In the genomic region with DNA sequence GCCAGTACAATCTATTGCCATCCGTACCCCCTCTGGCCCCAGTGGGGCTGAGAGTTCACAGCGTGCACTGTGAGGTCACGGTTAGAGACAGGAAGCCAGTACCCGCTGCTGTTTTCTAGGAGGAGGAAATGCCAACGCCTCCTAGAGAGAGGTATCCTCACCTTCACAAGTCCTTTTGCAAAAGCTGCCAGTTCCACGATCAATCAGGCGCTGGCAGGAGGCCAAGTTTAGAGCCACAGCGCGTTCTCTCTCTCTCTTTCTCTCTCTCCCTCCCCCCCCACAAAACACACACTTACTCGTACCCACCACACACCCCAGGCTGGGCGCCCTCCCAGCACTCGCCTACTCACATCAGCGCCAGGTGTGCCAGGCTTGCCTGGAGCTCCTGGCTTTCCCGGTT, we compare ENCODE assay signal across 14 cellular contexts. TPM values are rescaled to one million over a fixed set of nuclear protein-coding genes. Genes with fewer than 3 reads are reported as not detected.
DNase-seq lines count a peak whose midpoint lies in the region; ATAC-seq and TF ChIP-seq lines count a peak whose summit lies in the region.
"Had no signal": no experiment of that assay in that cellular context is flagged by ENCODE, and none has a peak within 500 bp of the region (broad histone marks: within the 10 kb centered on the region; RNA-seq: fewer than 3 reads in every experiment).

No MANE protein-coding gene starts in this region.

- H3F3A ChIP-seq in GM23338 (replicated peaks; ENCODE audit: low read depth): no peaks in the 10 kb centered on the region

- peaks cover 18% of the 10 kb centered on the region for H3K36me3 Mint-ChIP-seq in GM23338 (ENCODE audit: low read depth)
- H3K36me3 Mint-ChIP-seq: CD14-positive monocyte had no signal

- H3K4me1 Mint-ChIP-seq in GM23338: peaks cover 17% of the 10 kb centered on the region
- H3K4me1 Mint-ChIP-seq: CD14-positive monocyte had no signal

- peak; percentile 5; the same call in 2 of the 3 replicates for ATAC-seq in GM23338
- ATAC-seq in Panc1: 0 out of 2 replicates have a peak, but pooled peaks have one; percentile 56
- no peak for ATAC-seq in foreskin keratinocyte

- H3K9me3 Mint-ChIP-seq in GM23338: peaks cover 9% of the 10 kb centered on the region; the same call in 2 of the 3 replicates

- no peak overlapping the region for H3K27ac Mint-ChIP-seq in GM23338
- H3K27ac Mint-ChIP-seq: CD14-positive monocyte had no signal

- H2BK120ac ChIP-seq in mesendoderm (ENCODE audit: low read depth, low read length): no peak overlapping the region

- no peaks in the 10 kb centered on the region for H3K9me2 ChIP-seq in GM23338 (ENCODE audit: insufficient read depth)

- TF ChIP-seq CTCF in GM23338 (conservative IDR thresholded peaks at IDR 0.05; ENCODE audit: low read depth in 2 of 2) (no peak), Panc1 (IDR thresholded peaks at IDR 0.05) (no peak), foreskin keratinocyte (conservative IDR thresholded peaks at IDR 0.05) (no peak), A673 (conservative IDR thresholded peaks at IDR 0.05; ENCODE audit: low read depth, low read length) (no peak)

- H3K9ac ChIP-seq in mesendoderm (ENCODE audit: low read length): no peak overlapping the region

- H4K5ac ChIP-seq in mesendoderm (ENCODE audit: low read length): no peak overlapping the region

- H3K27me3 Mint-ChIP-seq in GM23338 (ENCODE audit: insufficient read depth, low read depth, poor library complexity): peaks cover 37% of the 10 kb centered on the region

- H3K4me2 ChIP-seq in GM23338 (peak overlapping the region; percentile 29; the same call in 1 of the 2 replicates), mesendoderm (ENCODE audit: low read length) (no peak overlapping the region)

- H3K79me2 ChIP-seq in GM23338 (replicated peaks; ENCODE audit: insufficient read depth) (no peaks in the 10 kb centered on the region), mesendoderm (ENCODE audit: control insufficient read depth, insufficient read depth, low read length) (no peaks in the 10 kb centered on the region)

- CTCF ChIA-PET in Panc1 (lab: Charles Lee) (no interaction called here), A673 (lab: Charles Lee) (no interaction called here)

- no peak overlapping the region for H4K8ac ChIP-seq in mesendoderm (ENCODE audit: low read depth, low read length)

- H3K18ac ChIP-seq in mesendoderm (ENCODE audit: low read length): no peak overlapping the region

- peaks cover 8% of the 10 kb centered on the region; the same call in 1 of the 2 replicates for H3K4me1 ChIP-seq in GM23338 (ENCODE audit: insufficient read depth)
- H3K4me1 ChIP-seq in Panc1 (ENCODE audit: control insufficient read depth, insufficient read depth, low read length): no peaks in the 10 kb centered on the region; the same call in 1 of the 2 replicates
- H3K4me1 ChIP-seq in mesendoderm (ENCODE audit: control insufficient read depth, low read depth, low read length): no peaks in the 10 kb centered on the region
- no peaks in the 10 kb centered on the region for H3K4me1 ChIP-seq in foreskin keratinocyte
- H3K4me1 ChIP-seq in A673 (ENCODE audit: insufficient read depth, low read length, poor library complexity, severe bottlenecking): peaks cover 8% of the 10 kb centered on the region

- in situ Hi-C loops in Panc1 (cut with HindIII; ENCODE audit: low pct_unique_long_range_greater_than_20kb, low sequenced_read_pairs): no loop called here

- H3K4me3 ChIP-seq in GM23338 (no peak overlapping the region), Panc1 (ENCODE audit: low read depth in 2 of 2, low read length in 2 of 2) (no peak overlapping the region), mesendoderm (ENCODE audit: low read length) (no peak overlapping the region), A673 (ENCODE audit: low read depth, low read length, poor library complexity, severe bottlenecking) (no peak overlapping the region)
- H3K4me3 ChIP-seq: lung, testis had no signal

- H2AFZ ChIP-seq in GM23338: no peak overlapping the region

- no peaks in the 10 kb centered on the region for H3K9me3 ChIP-seq in Panc1 (ENCODE audit: control insufficient read depth, insufficient read depth, low read depth, low read length)
- H3K9me3 ChIP-seq in A673 (ENCODE audit: low read depth, low read length, poor library complexity, severe bottlenecking): no peaks in the 10 kb centered on the region
- H3K9me3 ChIP-seq: testis had no signal

- H3K27me3 ChIP-seq in GM23338 (ENCODE audit: insufficient read depth): peaks cover 44% of the 10 kb centered on the region
- H3K27me3 ChIP-seq in Panc1 (ENCODE audit: control insufficient read depth, insufficient read depth, low read length): peaks cover 21% of the 10 kb centered on the region
- peaks cover 5% of the 10 kb centered on the region for H3K27me3 ChIP-seq in mesendoderm (ENCODE audit: insufficient read depth, low read length, poor library complexity)
- peaks cover 90% of the 10 kb centered on the region for H3K27me3 ChIP-seq in foreskin keratinocyte
- H3K27me3 ChIP-seq in A673 (replicated peaks; ENCODE audit: insufficient read depth, low read depth, low read length, poor library complexity): peaks cover 42% of the 10 kb centered on the region
- H3K27me3 ChIP-seq: testis had no signal

- 0 out of 3 replicates have a peak overlapping the region, but pooled peaks have one; percentile 17 for H3K4me3 Mint-ChIP-seq in GM23338
- H3K4me3 Mint-ChIP-seq: CD14-positive monocyte had no signal

- no peaks in the 10 kb centered on the region for H4K20me1 ChIP-seq in GM23338 (replicated peaks; ENCODE audit: insufficient read depth)

- peak; percentile 19 for DNase-seq in GM23338 (ENCODE audit: low spot score)
- peak; percentile 18 for DNase-seq in NCI-H187 treated with DMSO at 0.1 percent for 48 hours (lab: John Stamatoyannopoulos, UW)
- no peak for DNase-seq in Panc1 (ENCODE audit: low read depth, low spot score)
- peak; percentile 29 for DNase-seq in mesendoderm
- DNase-seq in foreskin keratinocyte: no peak
- DNase-seq in C1 segment of cervical spinal cord (lab: John Stamatoyannopoulos, UW): no peak
- no peak for DNase-seq in cerebellar nuclear complex (lab: John Stamatoyannopoulos, UW)
- no peak for DNase-seq in A673 (ENCODE audit: low spot score)
- DNase-seq: amniotic stem cell, hippocampal formation, KG1, testis had no signal

- POLR2A ChIA-PET in Panc1 (lab: Charles Lee): no interaction called here
- POLR2A ChIA-PET in A673 (lab: Charles Lee; ENCODE audit: low non-redundant PET): no interaction called here

- no peaks in the 10 kb centered on the region for H3K79me1 ChIP-seq in mesendoderm (ENCODE audit: low read length)

- H3K4ac ChIP-seq in mesendoderm (ENCODE audit: low read depth, low read length): no peak overlapping the region

- BruUV-seq in Panc1 (replicated peaks; lab: Mats Ljungman, UMichigan) (no TSS peak), A673 (replicated peaks; lab: Mats Ljungman, UMichigan) (no TSS peak)

- no peak overlapping the region for H2BK5ac ChIP-seq in mesendoderm (ENCODE audit: low read length)

- no peak overlapping the region for H2BK15ac ChIP-seq in mesendoderm (replicated peaks; ENCODE audit: low read depth)

- no peak overlapping the region for H3K56ac ChIP-seq in mesendoderm (ENCODE audit: low read length)

- H3K23ac ChIP-seq in mesendoderm (ENCODE audit: low read length): no peak overlapping the region

- H2AK5ac ChIP-seq in mesendoderm (ENCODE audit: low read length): no peak overlapping the region

- H3K36me3 ChIP-seq in GM23338 (ENCODE audit: insufficient read depth) (no peaks in the 10 kb centered on the region), Panc1 (ENCODE audit: control insufficient read depth, insufficient read depth, low read length) (no peaks in the 10 kb centered on the region), mesendoderm (ENCODE audit: control insufficient read depth, insufficient read depth, low read length) (no peaks in the 10 kb centered on the region), A673 (ENCODE audit: insufficient read depth, low read length, poor library complexity, severe bottlenecking) (no peaks in the 10 kb centered on the region)

- WGBS in mesendoderm (ENCODE audit: extremely low coverage, insufficient coverage, low lambda C conversion rate): no CpG with 5 or more reads among the region's 14 CpGs

- no peak overlapping the region for H3K27ac ChIP-seq in GM23338 (ENCODE audit: low read depth)
- no peak overlapping the region for H3K27ac ChIP-seq in Panc1 (ENCODE audit: low read length)
- no peak overlapping the region for H3K27ac ChIP-seq in mesendoderm (ENCODE audit: low read depth, low read length)
- no peak overlapping the region for H3K27ac ChIP-seq in foreskin keratinocyte
- H3K27ac ChIP-seq in A673 (ENCODE audit: low read depth, low read length, poor library complexity, severe bottlenecking): no peak overlapping the region
- H3K27ac ChIP-seq: testis had no signal

- intact Hi-C loops in Panc1 (cut with micrococcal nuclease; ENCODE audit: unreplicated experiment): no loop called here
- intact Hi-C loops in A673 (cut with micrococcal nuclease; ENCODE audit: unreplicated experiment): no loop called here

TF ChIP-seq in GM23338, 12 proteins besides CTCF, POLR2A, EP300 and RAD21 (continues in another document):
- TF ChIP-seq CREB1 (CRISPR knock-in tag; IDR thresholded peaks at IDR 0.05; ENCODE audit: low read depth) (peak; percentile 35; the same call in 1 of the 2 replicates), ETS1 (IDR thresholded peaks at IDR 0.05) (no peak), ZNF114 (CRISPR knock-in tag; IDR thresholded peaks at IDR 0.05) (no peak), STAT1 (IDR thresholded peaks at IDR 0.05; ENCODE audit: unreplicated experiment) (no peak)

RNA-seq across cellular contexts. Expression of gene COL9A1, which starts 22.4 kb away (rescaled TPM):
- 14.1 and 20.3 TPM in 2 replicates for total RNA-seq in GM23338 (2014; rRNA removed; shearing (Covaris generic))
- polyA plus RNA-seq in GM23338 (2016; fragmentation: Nextera tagmentation; extraction: Ambion mirVana) (13.8 and 16.0 TPM in 2 replicates), foreskin keratinocyte (not detected in 2 replicates)
- total RNA-seq in Panc1 (2021; ENCODE audit: unreplicated experiment) (not detected), foreskin keratinocyte (not detected in 2 replicates), A673 (2021) (not detected in 2 replicates)
- not detected for polyA plus RNA-seq in Panc1 (2012; ENCODE audit: insufficient read length)
- polyA plus RNA-seq in mesendoderm (2013, experiment 1 of 2): 2.1 TPM
- 2.3 TPM for polyA plus RNA-seq in mesendoderm (2013, experiment 2 of 2)
- polyA plus RNA-seq: CD14-positive monocyte had no signal

Comparison
In these comparisons a context has a peak if more than half of its experiments do, and no peak if none do; other contexts are left out.
1. DNase-seq: peak in GM23338 (single experiment), NCI-H187 treated with DMSO at 0.1 percent for 48 hours (single experiment) and mesendoderm (single experiment); none in Panc1 (single experiment), foreskin keratinocyte (0 of 2), C1 segment of cervical spinal cord (0 of 14), cerebellar nuclear complex (0 of 2) and A673 (single experiment).
2. RNA of gene COL9A1, which starts 22.4 kb away (total RNA-seq): 14.1 to 20.3 TPM in GM23338; not detected in Panc1 (single experiment), not detected in foreskin keratinocyte and not detected in A673; every median in the first group is over 10 times any median in the second.